In genomic region chr3:58052373-58053273, GRCh38 we compare ENCODE assay signal across 8 cellular contexts. TPM values are rescaled to one million over a fixed set of nuclear protein-coding genes. Genes with fewer than 3 reads are reported as not detected.
DNase-seq lines count a peak whose midpoint lies in the region; ATAC-seq and TF ChIP-seq lines count a peak whose summit lies in the region.

No MANE protein-coding gene starts in this region.

- DNase-seq in AG10803 (ENCODE audit: low read depth) (peak; percentile 94), fibroblast of villous mesenchyme (ENCODE audit: low read depth) (peak; percentile 96), ovary (peak; percentile 82 to 91 (median 85)), vagina (ENCODE audit: extremely low spot score in 2 of 2) (no peak), G401 (ENCODE audit: low spot score) (no peak)
- peak in 2 of 3 experiments; percentile 13 to 24 for DNase-seq in activated CD8-positive, alpha-beta memory T cell treated with anti-CD3 and anti-CD28 coated beads for 48 hours (ENCODE audit: low read depth in 2 of 3, low spot score in 2 of 3)

- H3K27me3 ChIP-seq in ovary (no peaks in the 10 kb centered on the region), vagina (no peaks in the 10 kb centered on the region)

- H3K9me3 ChIP-seq in ovary, result no peaks in the 10 kb centered on the region
- H3K9me3 ChIP-seq in vagina, result no peaks in the 10 kb centered on the region

- no peak for TF ChIP-seq EP300 in ovary (IDR thresholded peaks at IDR 0.05)

- intact Hi-C loops in ovary (cut with DNase I), result no loop called here
- intact Hi-C loops in vagina (cut with DNase I), result loop anchor here (5.0 kb wide), 1 partner anchor 45 kb away; the partner anchor contains the start of gene FLNB

- H3K36me3 ChIP-seq in ovary (no peaks in the 10 kb centered on the region), vagina (no peaks in the 10 kb centered on the region)

- peaks cover 13% of the 10 kb centered on the region for H3K4me1 ChIP-seq in ovary (ENCODE audit: insufficient read depth)
- peaks cover 59% of the 10 kb centered on the region for H3K4me1 ChIP-seq in vagina

- TF ChIP-seq CTCF in AG10803 (conservative IDR thresholded peaks at IDR 0.05; ENCODE audit: low read length) (no peak), fibroblast of villous mesenchyme (IDR thresholded peaks at IDR 0.05; ENCODE audit: insufficient read depth, low read depth, low read length) (no peak), ovary (IDR thresholded peaks at IDR 0.05) (no peak), vagina (IDR thresholded peaks at IDR 0.05) (no peak)

- TF ChIP-seq POLR2A in ovary (IDR thresholded peaks at IDR 0.05) (no peak), vagina (IDR thresholded peaks at IDR 0.05) (no peak)

- in situ Hi-C loops in G401 (cut with HindIII; ENCODE audit: low sequenced_read_pairs), result no loop called here

- H3K27ac ChIP-seq in ovary (peak overlapping the region; percentile 34 to 82), vagina (peak overlapping the region; percentile 78)

- H3K4me3 ChIP-seq in AG10803 (ENCODE audit: low read length) (peak overlapping the region; percentile 23), fibroblast of villous mesenchyme (ENCODE audit: low read depth, low read length) (no peak overlapping the region), ovary (no peak overlapping the region), vagina (no peak overlapping the region)

- 21 to 47% (median 40%) methylated on average over 8 of the region's 8 CpGs for whole genome bisulfite sequencing in ovary, 3 donors

- peak; percentile 40 for ATAC-seq in HG03060 (IDR thresholded peaks at IDR 0.05; ENCODE audit: low read depth, unreplicated experiment)
- no peak for ATAC-seq in GM18498 (IDR thresholded peaks at IDR 0.05; ENCODE audit: unreplicated experiment)

RNA-seq across cellular contexts. Expression of gene FLNB, which starts 44.4 kb away (rescaled TPM):
- total RNA-seq in fibroblast of villous mesenchyme, result 325 and 369 TPM in 2 replicates
- total RNA-seq in ovary, result 100 to 1,000 TPM in 5 of 7 donors, 10 to 100 TPM in 2; 51.9 to 141 (median 126) TPM
- polyA plus RNA-seq in ovary, result 100 to 1,000 TPM in 1 of 2 donors, 10 to 100 TPM in 1; 78.6 to 190 TPM
- total RNA-seq in vagina, result 147 TPM
- total RNA-seq in G401 (2014; rRNA removed; shearing (Covaris generic)), result 140 and 146 TPM in 2 replicates

Comparison
In these comparisons a context has a peak if more than half of its experiments do, and no peak if none do; other contexts are left out.
1. DNase-seq: peak in AG10803 (single experiment), activated CD8-positive, alpha-beta memory T cell treated with anti-CD3 and anti-CD28 coated beads for 48 hours (2 of 3), fibroblast of villous mesenchyme (single experiment) and ovary (5 of 5); none in vagina (0 of 2) and G401 (single experiment).